ENCODE assay signal across 21 cellular contexts in the genomic region with DNA sequence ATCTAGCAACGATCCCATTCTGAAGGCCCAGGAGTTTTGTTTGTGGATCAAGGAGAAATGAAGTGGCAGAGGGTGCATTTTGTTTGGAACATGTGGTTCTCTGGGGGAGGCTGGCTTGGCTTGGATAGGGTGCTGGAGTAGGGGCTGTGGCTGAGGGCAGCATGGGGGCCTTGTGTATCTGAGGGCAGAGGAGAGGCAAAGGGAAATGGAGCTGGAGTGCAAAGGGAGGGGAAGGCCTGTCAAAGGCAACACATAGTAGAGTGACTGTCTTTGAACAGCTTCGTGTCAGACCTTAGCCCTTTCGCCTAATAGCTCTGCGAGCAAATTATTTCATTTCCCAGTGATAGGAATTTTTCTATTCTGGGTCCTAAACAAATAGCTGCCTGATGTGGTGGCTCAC.
A peak's percentile ranks its signal among the peaks of the same experiment; 100 is the strongest.
DNase-seq lines count a peak whose midpoint lies in the region; ATAC-seq, FAIRE-seq and TF ChIP-seq lines count a peak whose summit lies in the region.
"Had no signal": no experiment of that assay in that cellular context is flagged by ENCODE, and none has a peak within 500 bp of the region (broad histone marks: within the 10 kb centered on the region; RNA-seq: fewer than 3 reads in every experiment).

No MANE protein-coding gene starts in this region.

- peaks cover 29% of the 10 kb centered on the region for H3K79me2 ChIP-seq in K562 (ENCODE audit: control insufficient read depth, insufficient read depth, low read length)

- no peaks in the 10 kb centered on the region for H3K9me3 ChIP-seq in K562 (replicated peaks; ENCODE audit: control insufficient read depth, insufficient read depth, low read depth, low read length)
- H3K9me3 ChIP-seq: MG63 had no signal

- FAIRE-seq in K562 (lab: Jason Lieb, UNC) = no peak
- FAIRE-seq: G401.6 had no signal

- H3K4me3 Mint-ChIP-seq in nephron = peak overlapping the region in 2 of 3 experiments; percentile 29 to 31
- H3K4me3 Mint-ChIP-seq in type B pancreatic cell = no peak overlapping the region
- no peak overlapping the region for H3K4me3 Mint-ChIP-seq in activated naive CD8-positive, alpha-beta T cell treated with anti-CD3 and anti-CD28 coated beads, Interleukin-2, amount 50 U/mL, for 24 hours
- H3K4me3 Mint-ChIP-seq: CD14-positive monocyte, H9 had no signal

- peak; percentile 22; the same call in 2 of the 3 replicates for ATAC-seq in K562
- ATAC-seq in activated naive CD8-positive, alpha-beta T cell treated with anti-CD3 and anti-CD28 coated beads, Interleukin-2, amount 50 U/mL, for 24 hours = no peak

- no peak overlapping the region for H2AFZ ChIP-seq in K562 (ENCODE audit: low read depth, low read length)

- peaks cover 2% of the 10 kb centered on the region for H3K9me1 ChIP-seq in K562 (ENCODE audit: control insufficient read depth, insufficient read depth, low read length)

- H3K4me1 ChIP-seq in K562 (replicated peaks in 1 of 2; ENCODE audit: control insufficient read depth in 2 of 2, insufficient read depth in 2 of 2, low read length in 2 of 2) = peaks cover 11 to 36% of the 10 kb centered on the region in 2 experiments

- H3K9me3 Mint-ChIP-seq in nephron (no peaks in the 10 kb centered on the region), type B pancreatic cell (peaks cover 15% of the 10 kb centered on the region)
- H3K9me3 Mint-ChIP-seq in activated naive CD8-positive, alpha-beta T cell treated with anti-CD3 and anti-CD28 coated beads, Interleukin-2, amount 50 U/mL, for 24 hours = no peaks in the 10 kb centered on the region
- H3K9me3 Mint-ChIP-seq: H9 had no signal

- no peaks in the 10 kb centered on the region; the same call in 2 of the 3 replicates for H3K36me3 ChIP-seq in K562 (ENCODE audit: control insufficient read depth, insufficient read depth, low read length)
- H3K36me3 ChIP-seq: MG63 had no signal

- peak overlapping the region; percentile 62 to 81 (median 71) for H3K27ac Mint-ChIP-seq in nephron
- H3K27ac Mint-ChIP-seq in type B pancreatic cell = peak overlapping the region; percentile 17
- no peak overlapping the region for H3K27ac Mint-ChIP-seq in activated naive CD8-positive, alpha-beta T cell treated with anti-CD3 and anti-CD28 coated beads, Interleukin-2, amount 50 U/mL, for 24 hours

- CTCF ChIA-PET in K562 (lab: Yijun Ruan, JAX; ENCODE audit: low intra/inter-chr PET ratio) = no interaction called here

- TF ChIP-seq CTCF in K562 (IDR thresholded peaks at IDR 0.05 in 2 of 3, conservative IDR thresholded peaks at IDR 0.05 in 1 of 3; ENCODE audit: insufficient read depth in 2 of 3, low read depth in 1 of 3, low read length in 3 of 3) = no peak
- TF ChIP-seq CTCF in nephron (IDR thresholded peaks at IDR 0.05; ENCODE audit: unreplicated experiment in 3 of 3) = no peak
- no peak for TF ChIP-seq CTCF in type B pancreatic cell (conservative IDR thresholded peaks at IDR 0.05)

- in situ Hi-C loops in K562 (cut with MboI) = no loop called here

- no peaks in the 10 kb centered on the region for H3K27me3 ChIP-seq in K562 (ENCODE audit: control insufficient read depth in 2 of 2, insufficient read depth in 2 of 2, low read length in 2 of 2)
- H3K27me3 ChIP-seq: MG63 had no signal

- POLR2A ChIA-PET in K562 (lab: Yijun Ruan, JAX) = interaction anchor here (0.6 to 0.9 kb wide), 3 partner anchors 20 to 78 kb away, joined by 3 read pairs; no protein-coding TSS in a partner anchor

- H3K27ac ChIP-seq in K562 (ENCODE audit: extremely low read depth, low read depth, low read length) = no peak overlapping the region

- BruUV-seq in K562 (replicated peaks; lab: Mats Ljungman, UMichigan) = no TSS peak

- no peak for TF ChIP-seq EP300 in K562 (IDR thresholded peaks at IDR 0.05; ENCODE audit: low read length)

- H4K20me1 ChIP-seq in K562 (replicated peaks; ENCODE audit: control insufficient read depth, insufficient read depth, low read length) = no peaks in the 10 kb centered on the region; the same call in 1 of the 2 replicates

- peak; percentile 48 for DNase-seq in NCI-H2171 treated with DMSO at 0.1 percent for 48 hours (lab: John Stamatoyannopoulos, UW)
- no peak for DNase-seq in NCI-H2171 (lab: John Stamatoyannopoulos, UW)
- DNase-seq in K562 (ENCODE audit: extremely low read depth in 1 of 4, low spot score in 3 of 4) = no peak
- no peak for DNase-seq in type B pancreatic cell (ENCODE audit: extremely low spot score, unreplicated experiment)
- no peak for DNase-seq in activated CD4-positive, CD25-positive, alpha-beta regulatory T cell (lab: John Stamatoyannopoulos, UW)
- no peak for DNase-seq in SIG-M5 treated with dmso at 0.1 percent for 504 hours (lab: John Stamatoyannopoulos, UW; ENCODE audit: unreplicated experiment)
- no peak for DNase-seq in activated naive CD8-positive, alpha-beta T cell treated with anti-CD3 and anti-CD28 coated beads, Interleukin-2, amount 50 U/mL, for 24 hours
- DNase-seq: 8988T, COR-L47, DMS 273 treated with DMSO at 0.1 percent for 48 hours, H9, MG63, NCI-H1092 treated with DMSO at 0.1 percent for 48 hours, NCI-H2081, NCI-H2227 treated with DMSO at 0.1 percent for 48 hours, NCI-H510A treated with DMSO at 0.1 percent for 48 hours, RPMI8226, SHP77 treated with DMSO at 0.1 percent for 48 hours had no signal

- H3K9ac ChIP-seq in K562 (ENCODE audit: insufficient read depth in 1 of 2, low read depth in 2 of 2, low read length in 2 of 2) = no peak overlapping the region; a peak in 1 of 4 replicates

- no peak for TF ChIP-seq RAD21 in K562 (CRISPR knock-in tag; conservative IDR thresholded peaks at IDR 0.05 in 1 of 2, IDR thresholded peaks at IDR 0.05 in 1 of 2)

- H3K4me1 Mint-ChIP-seq in nephron (peaks cover 41% of the 10 kb centered on the region), type B pancreatic cell (ENCODE audit: unreplicated experiment) (peaks cover 41% of the 10 kb centered on the region)
- peaks cover 3% of the 10 kb centered on the region for H3K4me1 Mint-ChIP-seq in activated naive CD8-positive, alpha-beta T cell treated with anti-CD3 and anti-CD28 coated beads, Interleukin-2, amount 50 U/mL, for 24 hours

- H3K4me2 ChIP-seq in K562 (ENCODE audit: insufficient read depth, low read length) = no peak overlapping the region

- no peak for TF ChIP-seq POLR2A in K562 (conservative IDR thresholded peaks at IDR 0.05)

- H3K36me3 Mint-ChIP-seq in nephron (ENCODE audit: low read depth) = no peaks in the 10 kb centered on the region
- H3K36me3 Mint-ChIP-seq in type B pancreatic cell = no peaks in the 10 kb centered on the region
- H3K36me3 Mint-ChIP-seq in activated naive CD8-positive, alpha-beta T cell treated with anti-CD3 and anti-CD28 coated beads, Interleukin-2, amount 50 U/mL, for 24 hours (ENCODE audit: low read depth) = no peaks in the 10 kb centered on the region

- no peak overlapping the region for H3K4me3 ChIP-seq in K562
- H3K4me3 ChIP-seq: MG63 had no signal

- intact Hi-C loops in K562 (cut with micrococcal nuclease) = loop anchor here (10.0 kb wide), 1 partner anchor 712 kb away; no protein-coding TSS in a partner anchor

- H3K27me3 Mint-ChIP-seq in nephron (ENCODE audit: low read depth) (no peaks in the 10 kb centered on the region), type B pancreatic cell (no peaks in the 10 kb centered on the region)
- H3K27me3 Mint-ChIP-seq in activated naive CD8-positive, alpha-beta T cell treated with anti-CD3 and anti-CD28 coated beads, Interleukin-2, amount 50 U/mL, for 24 hours = no peaks in the 10 kb centered on the region

- 63% methylated on average over 4 of the region's 4 CpGs for WGBS in K562 (ENCODE audit: insufficient coverage, low coverage, missing lambda C conversion rate)

TF ChIP-seq in K562, 482 proteins besides CTCF, POLR2A, EP300 and RAD21:
- TF ChIP-seq, protein P1, sequence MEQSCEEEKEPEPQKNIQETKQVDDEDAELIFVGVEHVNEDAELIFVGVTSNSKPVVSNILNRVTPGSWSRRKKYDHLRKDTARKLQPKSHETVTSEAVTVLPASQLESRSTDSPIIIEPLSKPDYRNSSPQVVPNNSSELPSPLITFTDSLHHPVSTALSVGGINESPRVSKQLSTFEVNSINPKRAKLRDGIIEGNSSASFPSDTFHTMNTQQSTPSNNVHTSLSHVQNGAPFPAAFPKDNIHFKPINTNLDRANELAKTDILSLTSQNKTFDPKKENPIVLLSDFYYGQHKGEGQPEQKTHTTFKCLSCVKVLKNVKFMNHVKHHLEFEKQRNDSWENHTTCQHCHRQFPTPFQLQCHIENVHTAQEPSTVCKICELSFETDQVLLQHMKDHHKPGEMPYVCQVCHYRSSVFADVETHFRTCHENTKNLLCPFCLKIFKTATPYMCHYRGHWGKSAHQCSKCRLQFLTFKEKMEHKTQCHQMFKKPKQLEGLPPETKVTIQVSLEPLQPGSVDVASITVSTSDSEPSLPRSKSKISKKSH (CRISPR knock-in tag; IDR thresholded peaks at IDR 0.05) = no peak
- TF ChIP-seq ZSCAN29 (IDR thresholded peaks at IDR 0.05) = no peak
- TF ChIP-seq, protein P2, sequence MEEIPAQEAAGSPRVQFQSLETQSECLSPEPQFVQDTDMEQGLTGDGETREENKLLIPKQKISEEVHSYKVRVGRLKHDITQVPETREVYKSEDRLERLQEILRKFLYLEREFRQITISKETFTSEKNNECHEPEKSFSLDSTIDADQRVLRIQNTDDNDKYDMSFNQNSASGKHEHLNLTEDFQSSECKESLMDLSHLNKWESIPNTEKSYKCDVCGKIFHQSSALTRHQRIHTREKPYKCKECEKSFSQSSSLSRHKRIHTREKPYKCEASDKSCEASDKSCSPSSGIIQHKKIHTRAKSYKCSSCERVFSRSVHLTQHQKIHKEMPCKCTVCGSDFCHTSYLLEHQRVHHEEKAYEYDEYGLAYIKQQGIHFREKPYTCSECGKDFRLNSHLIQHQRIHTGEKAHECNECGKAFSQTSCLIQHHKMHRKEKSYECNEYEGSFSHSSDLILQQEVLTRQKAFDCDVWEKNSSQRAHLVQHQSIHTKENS (CRISPR knock-in tag; IDR thresholded peaks at IDR 0.05) = no peak
- no peak for TF ChIP-seq ZNF311 (CRISPR knock-in tag; IDR thresholded peaks at IDR 0.05)
- no peak for TF ChIP-seq NR4A1 (CRISPR knock-in tag; IDR thresholded peaks at IDR 0.05)
- TF ChIP-seq NR4A1 (tag; IDR thresholded peaks at IDR 0.05) = no peak
- TF ChIP-seq SMARCA4 (IDR thresholded peaks at IDR 0.05) = no peak

Comparison
In these comparisons a context has a peak if more than half of its experiments do, and no peak if none do; other contexts are left out.
1. H3K4me3 Mint-ChIP-seq: peak in nephron (2 of 3); none in type B pancreatic cell (single experiment) and activated naive CD8-positive, alpha-beta T cell treated with anti-CD3 and anti-CD28 coated beads, Interleukin-2, amount 50 U/mL, for 24 hours (single experiment).